In the genomic region with DNA sequence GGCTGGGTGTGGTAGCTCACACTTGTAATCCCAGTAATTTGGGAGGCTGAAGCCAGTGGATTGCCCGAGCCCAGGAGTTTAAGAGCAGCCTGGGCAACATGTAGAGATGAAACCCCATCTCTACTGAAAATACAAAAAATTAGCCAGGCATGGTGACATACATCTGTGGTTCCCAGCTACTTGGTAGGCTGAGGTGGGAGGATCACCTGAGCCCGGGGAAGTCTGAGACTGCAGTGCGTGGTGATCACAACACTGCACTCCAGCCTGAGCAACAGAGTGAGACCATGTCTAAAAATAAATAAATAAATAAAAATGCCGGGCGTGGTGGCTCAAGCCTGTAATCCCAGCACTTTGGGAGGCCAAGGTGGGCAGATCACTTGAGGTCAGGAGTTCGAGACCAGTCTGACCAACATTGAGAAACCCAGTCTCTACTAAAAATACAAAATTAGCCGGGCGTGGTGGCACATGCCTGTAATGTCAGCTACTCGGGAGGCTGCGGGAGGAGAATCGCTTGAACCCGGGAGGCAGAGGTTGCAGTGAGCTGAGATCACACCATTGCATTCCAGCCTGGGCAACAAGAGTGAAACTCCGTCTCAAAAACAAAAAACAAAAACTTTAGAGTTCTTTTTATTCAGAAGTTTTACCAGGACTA, we compare ENCODE assay signal across 1 cellular context.
TF ChIP-seq lines count a peak whose summit lies in the region.

No MANE protein-coding gene starts in this region.

TF ChIP-seq in K562, 482 proteins besides CTCF, POLR2A, EP300 and RAD21:
- TF ChIP-seq BCOR (IDR thresholded peaks at IDR 0.05) = 0 out of 2 replicates have a peak, but pooled peaks have one; percentile 13
- TF ChIP-seq, protein P1, sequence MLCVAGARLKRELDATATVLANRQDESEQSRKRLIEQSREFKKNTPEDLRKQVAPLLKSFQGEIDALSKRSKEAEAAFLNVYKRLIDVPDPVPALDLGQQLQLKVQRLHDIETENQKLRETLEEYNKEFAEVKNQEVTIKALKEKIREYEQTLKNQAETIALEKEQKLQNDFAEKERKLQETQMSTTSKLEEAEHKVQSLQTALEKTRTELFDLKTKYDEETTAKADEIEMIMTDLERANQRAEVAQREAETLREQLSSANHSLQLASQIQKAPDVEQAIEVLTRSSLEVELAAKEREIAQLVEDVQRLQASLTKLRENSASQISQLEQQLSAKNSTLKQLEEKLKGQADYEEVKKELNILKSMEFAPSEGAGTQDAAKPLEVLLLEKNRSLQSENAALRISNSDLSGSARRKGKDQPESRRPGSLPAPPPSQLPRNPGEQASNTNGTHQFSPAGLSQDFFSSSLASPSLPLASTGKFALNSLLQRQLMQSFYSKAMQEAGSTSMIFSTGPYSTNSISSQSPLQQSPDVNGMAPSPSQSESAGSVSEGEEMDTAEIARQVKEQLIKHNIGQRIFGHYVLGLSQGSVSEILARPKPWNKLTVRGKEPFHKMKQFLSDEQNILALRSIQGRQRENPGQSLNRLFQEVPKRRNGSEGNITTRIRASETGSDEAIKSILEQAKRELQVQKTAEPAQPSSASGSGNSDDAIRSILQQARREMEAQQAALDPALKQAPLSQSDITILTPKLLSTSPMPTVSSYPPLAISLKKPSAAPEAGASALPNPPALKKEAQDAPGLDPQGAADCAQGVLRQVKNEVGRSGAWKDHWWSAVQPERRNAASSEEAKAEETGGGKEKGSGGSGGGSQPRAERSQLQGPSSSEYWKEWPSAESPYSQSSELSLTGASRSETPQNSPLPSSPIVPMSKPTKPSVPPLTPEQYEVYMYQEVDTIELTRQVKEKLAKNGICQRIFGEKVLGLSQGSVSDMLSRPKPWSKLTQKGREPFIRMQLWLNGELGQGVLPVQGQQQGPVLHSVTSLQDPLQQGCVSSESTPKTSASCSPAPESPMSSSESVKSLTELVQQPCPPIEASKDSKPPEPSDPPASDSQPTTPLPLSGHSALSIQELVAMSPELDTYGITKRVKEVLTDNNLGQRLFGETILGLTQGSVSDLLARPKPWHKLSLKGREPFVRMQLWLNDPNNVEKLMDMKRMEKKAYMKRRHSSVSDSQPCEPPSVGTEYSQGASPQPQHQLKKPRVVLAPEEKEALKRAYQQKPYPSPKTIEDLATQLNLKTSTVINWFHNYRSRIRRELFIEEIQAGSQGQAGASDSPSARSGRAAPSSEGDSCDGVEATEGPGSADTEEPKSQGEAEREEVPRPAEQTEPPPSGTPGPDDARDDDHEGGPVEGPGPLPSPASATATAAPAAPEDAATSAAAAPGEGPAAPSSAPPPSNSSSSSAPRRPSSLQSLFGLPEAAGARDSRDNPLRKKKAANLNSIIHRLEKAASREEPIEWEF (CRISPR knock-in tag; IDR thresholded peaks at IDR 0.05) = 0 out of 2 replicates have a peak, but pooled peaks have one; percentile 32
- 0 out of 2 replicates have a peak, but pooled peaks have one; percentile 16 for TF ChIP-seq DDX20 (tag; IDR thresholded peaks at IDR 0.05; ENCODE audit: low read depth)
- peak in 1 of 2 experiments; percentile 12; a peak in 1 of 4 replicates for TF ChIP-seq NRF1 (conservative IDR thresholded peaks at IDR 0.05 in 1 of 2, IDR thresholded peaks at IDR 0.05 in 1 of 2)
